Comparison of ENCODE assay signal across 16 cellular contexts in genomic region chr1:6695861-6696260, GRCh38. TPM values are rescaled to one million over a fixed set of nuclear protein-coding genes. Genes with fewer than 3 reads are reported as not detected.
DNase-seq lines count a peak whose midpoint lies in the region; ATAC-seq, FAIRE-seq and TF ChIP-seq lines count a peak whose summit lies in the region.
"Had no signal": no experiment of that assay in that cellular context is flagged by ENCODE, and none has a peak within 500 bp of the region (broad histone marks: within the 10 kb centered on the region; RNA-seq: fewer than 3 reads in every experiment).

No MANE protein-coding gene starts in this region.

- no peaks in the 10 kb centered on the region for H3K27me3 ChIP-seq in astrocyte (ENCODE audit: insufficient read depth, low read length)
- H3K27me3 ChIP-seq: BE2C had no signal

- peaks cover 23% of the 10 kb centered on the region for H3K4me1 Mint-ChIP-seq in astrocyte (ENCODE audit: low read depth, unreplicated experiment)
- peaks cover 24% of the 10 kb centered on the region for H3K4me1 Mint-ChIP-seq in activated CD4-positive, alpha-beta T cell treated with anti-CD3 and anti-CD28 coated beads for 36 hours

- H3K9me3 ChIP-seq in astrocyte (ENCODE audit: insufficient read depth, low read depth, low read length), result no peaks in the 10 kb centered on the region
- H3K9me3 ChIP-seq: A549, BE2C had no signal

- no peaks in the 10 kb centered on the region for H3K27me3 Mint-ChIP-seq in astrocyte (ENCODE audit: low read depth, unreplicated experiment)
- H3K27me3 Mint-ChIP-seq in activated CD4-positive, alpha-beta T cell treated with anti-CD3 and anti-CD28 coated beads for 36 hours, result no peaks in the 10 kb centered on the region
- H3K27me3 Mint-ChIP-seq: CD4-positive, alpha-beta memory T cell; IgD-negative memory B cell had no signal

- H3K9ac ChIP-seq in astrocyte (ENCODE audit: low read length), result no peak overlapping the region
- H3K9ac ChIP-seq: KMS-11 had no signal

- POLR2A ChIA-PET in activated CD4-positive, alpha-beta T cell treated with anti-CD3 and anti-CD28 coated beads for 36 hours (lab: Charles Lee), result no interaction called here

- peaks cover 39% of the 10 kb centered on the region for H4K20me1 ChIP-seq in astrocyte (ENCODE audit: insufficient read depth, low read length)

- peak overlapping the region; percentile 15 for H3K27ac Mint-ChIP-seq in astrocyte (ENCODE audit: unreplicated experiment)
- no peak overlapping the region for H3K27ac Mint-ChIP-seq in activated CD4-positive, alpha-beta T cell treated with anti-CD3 and anti-CD28 coated beads for 36 hours
- H3K27ac Mint-ChIP-seq: CD4-positive, alpha-beta memory T cell; IgD-negative memory B cell had no signal

- no peak overlapping the region for H3K4me3 ChIP-seq in astrocyte (ENCODE audit: insufficient read depth, low read depth, low read length)
- H3K4me3 ChIP-seq: A549, GM12878 had no signal

- no peak overlapping the region for H3K4me3 Mint-ChIP-seq in astrocyte (ENCODE audit: unreplicated experiment)
- H3K4me3 Mint-ChIP-seq in activated CD4-positive, alpha-beta T cell treated with anti-CD3 and anti-CD28 coated beads for 36 hours, result no peak overlapping the region
- H3K4me3 Mint-ChIP-seq: IgD-negative memory B cell had no signal

- peak; percentile 5 for DNase-seq in HCEC 1CT
- DNase-seq in astrocyte (ENCODE audit: low read depth), result no peak
- peak; percentile 60 for DNase-seq in iris pigment epithelial cell (ENCODE audit: low read depth)
- DNase-seq in activated CD4-positive, alpha-beta T cell treated with anti-CD3 and anti-CD28 coated beads for 36 hours, result no peak
- DNase-seq: BE2C; CD4-positive, alpha-beta memory T cell; DMS153 had no signal

- H3K79me2 ChIP-seq in astrocyte (ENCODE audit: insufficient read depth, low read length), result peaks cover 71% of the 10 kb centered on the region

- intact Hi-C loops in activated CD4-positive, alpha-beta T cell treated with anti-CD3 and anti-CD28 coated beads for 36 hours (cut with DNase I, micrococcal nuclease), result no loop called here

- H3K4me2 ChIP-seq in astrocyte (ENCODE audit: low read length), result no peak overlapping the region
- H3K4me2 ChIP-seq: A549, KMS-11 had no signal

- H2AFZ ChIP-seq in astrocyte (ENCODE audit: low read depth, low read length), result no peak overlapping the region

- no peak overlapping the region for H3K27ac ChIP-seq in astrocyte (ENCODE audit: low read depth, low read length)
- H3K27ac ChIP-seq: A549, C4-2B, KMS-11 had no signal

- TF ChIP-seq CTCF in astrocyte (IDR thresholded peaks at IDR 0.05; ENCODE audit: insufficient read depth, low read depth, low read length), result no peak

- ATAC-seq in HG02884 (IDR thresholded peaks at IDR 0.05; ENCODE audit: unreplicated experiment) (no peak), GM21360 (IDR thresholded peaks at IDR 0.05; ENCODE audit: unreplicated experiment) (no peak)
- no peak for ATAC-seq in activated CD4-positive, alpha-beta T cell treated with anti-CD3 and anti-CD28 coated beads for 36 hours
- ATAC-seq: A549, GM12878 had no signal

- H3K9me3 Mint-ChIP-seq in astrocyte (ENCODE audit: unreplicated experiment), result no peaks in the 10 kb centered on the region
- no peaks in the 10 kb centered on the region for H3K9me3 Mint-ChIP-seq in activated CD4-positive, alpha-beta T cell treated with anti-CD3 and anti-CD28 coated beads for 36 hours (ENCODE audit: low read depth)
- H3K9me3 Mint-ChIP-seq: CD4-positive, alpha-beta memory T cell; IgD-negative memory B cell had no signal

- no peak for FAIRE-seq in astrocyte (lab: Jason Lieb, UNC)
- FAIRE-seq: A549, GM19239, H54 had no signal

- H3K4me1 ChIP-seq in astrocyte (ENCODE audit: insufficient read depth, low read length), result peaks cover 8% of the 10 kb centered on the region
- H3K4me1 ChIP-seq: BE2C had no signal

- no peaks in the 10 kb centered on the region for H3K36me3 Mint-ChIP-seq in astrocyte (ENCODE audit: low read depth, unreplicated experiment)
- H3K36me3 Mint-ChIP-seq in activated CD4-positive, alpha-beta T cell treated with anti-CD3 and anti-CD28 coated beads for 36 hours (ENCODE audit: low read depth), result peaks cover 4% of the 10 kb centered on the region
- H3K36me3 Mint-ChIP-seq: IgD-negative memory B cell had no signal

- CTCF ChIA-PET in activated CD4-positive, alpha-beta T cell treated with anti-CD3 and anti-CD28 coated beads for 36 hours (lab: Charles Lee), result interaction anchor here (0.7 kb wide), 1 partner anchor 585 kb away, joined by 4 read pairs; no protein-coding TSS in a partner anchor

- no peaks in the 10 kb centered on the region for H3K36me3 ChIP-seq in astrocyte (ENCODE audit: insufficient read depth, low read length)
- H3K36me3 ChIP-seq: BE2C had no signal

RNA-seq across cellular contexts. Expression of gene DNAJC11, which starts 5.8 kb away (rescaled TPM):
- 58.9 and 63.9 TPM in 2 replicates for total RNA-seq in astrocyte
- 10 to 100 TPM; 53.2 to 62.0 TPM for total RNA-seq in activated CD4-positive, alpha-beta T cell treated with anti-CD3 and anti-CD28 coated beads for 36 hours

Comparison
In these comparisons a context has a peak if more than half of its experiments do, and no peak if none do; other contexts are left out.
1. DNase-seq: peak in HCEC 1CT (single experiment) and iris pigment epithelial cell (single experiment); none in astrocyte (single experiment) and activated CD4-positive, alpha-beta T cell treated with anti-CD3 and anti-CD28 coated beads for 36 hours (single experiment).